ENCODE assay signal across 11 cellular contexts in genomic region chr19:16801599-16801998, GRCh38. TPM values are rescaled to one million over a fixed set of nuclear protein-coding genes. Genes with fewer than 3 reads are reported as not detected.
DNase-seq lines count a peak whose midpoint lies in the region; ATAC-seq, FAIRE-seq and TF ChIP-seq lines count a peak whose summit lies in the region.
"Had no signal": no experiment of that assay in that cellular context is flagged by ENCODE, and none has a peak within 500 bp of the region (broad histone marks: within the 10 kb centered on the region; RNA-seq: fewer than 3 reads in every experiment).

No MANE protein-coding gene starts in this region.

- no peak overlapping the region for H4K91ac ChIP-seq in H9 (ENCODE audit: insufficient read length, low read depth, low read length)

- H3K4me3 Mint-ChIP-seq in H9 = no peak overlapping the region

- no peak overlapping the region for H3K4me2 ChIP-seq in H9 (ENCODE audit: insufficient read depth, insufficient read length, low read length)

- H2AFZ ChIP-seq in H9 (ENCODE audit: low read length) = no peak overlapping the region

- no peak overlapping the region for H2BK15ac ChIP-seq in H9 (ENCODE audit: low read depth, low read length)

- no peaks in the 10 kb centered on the region for H3K79me1 ChIP-seq in H9 (ENCODE audit: insufficient read depth, low read depth, low read length, poor library complexity, severe bottlenecking)

- H3K36me3 Mint-ChIP-seq in H9 (ENCODE audit: insufficient read depth in 1 of 3, low read depth in 3 of 3) = peaks cover 0 to 4% (median 0%) of the 10 kb centered on the region in 3 experiments; a peak in 2 of 7 replicates

- peaks cover 4 to 7% of the 10 kb centered on the region in 2 experiments; a peak in 3 of 5 replicates for H3K9me3 Mint-ChIP-seq in H9

- no CpG with 5 or more reads among the region's 7 CpGs for WGBS in H9 (ENCODE audit: extremely low coverage, insufficient read length, low lambda C conversion rate)

- H3K27me3 ChIP-seq in H9 (ENCODE audit: insufficient read depth, low read length) = no peaks in the 10 kb centered on the region

- no peak overlapping the region for H3K18ac ChIP-seq in H9 (ENCODE audit: insufficient read length, low read depth, low read length)

- no peak overlapping the region for H3K27ac ChIP-seq in H9 (ENCODE audit: insufficient read length, low read depth, low read length)

- no peak overlapping the region for H4K8ac ChIP-seq in H9 (replicated peaks; ENCODE audit: insufficient read length, low read depth, low read length)

- H2AK5ac ChIP-seq in H9 (ENCODE audit: insufficient read length, low read length) = no peak overlapping the region

- no peaks in the 10 kb centered on the region for H3K9me3 ChIP-seq in H9 (ENCODE audit: control insufficient read depth, low read depth, low read length)

- no peak for ATAC-seq in HG02642 (IDR thresholded peaks at IDR 0.05; ENCODE audit: poor library complexity, unreplicated experiment)
- ATAC-seq in HG02970 (IDR thresholded peaks at IDR 0.05; ENCODE audit: low FRiP score, unreplicated experiment) = no peak

- H3K4me3 ChIP-seq in epithelial cell of proximal tubule (ENCODE audit: low read depth, low read length) (no peak overlapping the region), skeletal muscle cell (ENCODE audit: low read depth, low read length) (no peak overlapping the region)

- H4K5ac ChIP-seq in H9 (ENCODE audit: insufficient read length, low read depth, low read length) = no peak overlapping the region

- TF ChIP-seq CTCF in H9 (conservative IDR thresholded peaks at IDR 0.05) (0 out of 3 replicates have a peak, but pooled peaks have one; percentile 12), epithelial cell of proximal tubule (conservative IDR thresholded peaks at IDR 0.05; ENCODE audit: low read depth, low read length) (no peak)

- no peak for DNase-seq in H9
- DNase-seq in RCC 7860 (ENCODE audit: low spot score) = peak; percentile 33
- peak; percentile 18 for DNase-seq in epithelial cell of proximal tubule (ENCODE audit: low read depth)
- DNase-seq in skeletal muscle cell (ENCODE audit: low read depth) = peak; percentile 8
- no peak for DNase-seq in NCI-H1092 (lab: John Stamatoyannopoulos, UW)
- DNase-seq: activated CD8-positive, alpha-beta memory T cell treated with anti-CD3 and anti-CD28 coated beads, Interleukin-2, amount 50 U/mL, for 48 hours; NCI-H1930; stimulated activated naive CD4-positive, alpha-beta T cell treated with Interleukin-2 at 50 U/mL for 16 hours had no signal

- H2BK12ac ChIP-seq in H9 (ENCODE audit: insufficient read length, low read depth, low read length) = no peak overlapping the region

- H3K23ac ChIP-seq in H9 (ENCODE audit: insufficient read length, low read depth, low read length) = no peak overlapping the region

- no peaks in the 10 kb centered on the region for H3K4me1 ChIP-seq in H9 (ENCODE audit: insufficient read depth, low read length)

- H3T11ph ChIP-seq in H9 (ENCODE audit: low read length) = no peak overlapping the region

- H3K9ac ChIP-seq in H9 (ENCODE audit: extremely low read depth, insufficient read length, low read length) = no peak overlapping the region

- no peaks in the 10 kb centered on the region for H3K79me2 ChIP-seq in H9 (ENCODE audit: insufficient read depth, low read length)

- no peak for FAIRE-seq in RCC 7860 (lab: Jason Lieb, UNC)
- FAIRE-seq: GM12891 had no signal

- H3K4me1 Mint-ChIP-seq in H9 = peaks cover 3 to 4% of the 10 kb centered on the region in 2 experiments; a peak in 2 of 4 replicates

- H3K27me3 Mint-ChIP-seq in H9 (ENCODE audit: low read depth) = no peaks in the 10 kb centered on the region

- H3K56ac ChIP-seq in H9 (ENCODE audit: insufficient read length, low read depth, low read length) = no peak overlapping the region

- H2BK20ac ChIP-seq in H9 (ENCODE audit: low read depth, low read length, poor library complexity, severe bottlenecking) = no peak overlapping the region

- H2BK120ac ChIP-seq in H9 (ENCODE audit: low read depth, low read length, poor library complexity, severe bottlenecking) = no peak overlapping the region

- H3K14ac ChIP-seq in H9 (ENCODE audit: insufficient read depth, low read length) = no peak overlapping the region

- no peaks in the 10 kb centered on the region for H4K20me1 ChIP-seq in H9 (ENCODE audit: control insufficient read depth, insufficient read depth, insufficient read length)

- peak overlapping the region in 1 of 3 experiments; percentile 67; a peak in 2 of 7 replicates for H3K27ac Mint-ChIP-seq in H9

- H3K23me2 ChIP-seq in H9 (ENCODE audit: insufficient read length, low read depth, low read length, poor library complexity, severe bottlenecking) = no peaks in the 10 kb centered on the region

- no peak overlapping the region for H2BK5ac ChIP-seq in H9 (ENCODE audit: insufficient read length, low read length)

- H3K4ac ChIP-seq in H9 (ENCODE audit: low read depth, low read length) = no peak overlapping the region

RNA-seq across cellular contexts. Expression of gene SIN3B, which starts 27.6 kb away (rescaled TPM):
- total RNA-seq in H9 (2021) (72.5 and 72.7 TPM in 2 replicates), epithelial cell of proximal tubule (20.4 and 24.8 TPM in 2 replicates)

Comparison
In these comparisons a context has a peak if more than half of its experiments do, and no peak if none do; other contexts are left out.
1. DNase-seq: peak in RCC 7860 (single experiment), epithelial cell of proximal tubule (single experiment) and skeletal muscle cell (single experiment); none in H9 (single experiment) and NCI-H1092 (single experiment).